In the genomic region with DNA sequence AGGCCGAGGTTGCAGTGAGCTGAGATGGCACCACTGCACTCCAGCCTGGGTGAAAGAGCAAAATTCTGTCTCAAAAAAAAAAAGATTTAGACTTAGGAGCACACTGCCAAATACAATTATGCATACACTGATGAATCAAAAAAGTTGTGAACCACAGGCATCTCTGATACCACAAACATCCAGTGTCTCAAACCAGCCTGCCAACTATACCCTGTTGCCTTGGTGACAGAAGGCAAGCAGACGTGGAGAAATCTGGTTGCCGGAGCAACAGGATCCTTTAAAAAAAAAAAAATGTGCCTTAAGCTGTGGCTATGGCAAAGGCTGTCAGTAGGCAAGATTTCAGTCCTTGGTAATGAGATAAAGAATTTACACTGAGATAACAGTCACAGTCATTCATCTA, we compare ENCODE assay signal across 10 cellular contexts.
DNase-seq lines count a peak whose midpoint lies in the region; ATAC-seq and TF ChIP-seq lines count a peak whose summit lies in the region.
"Had no signal": no experiment of that assay in that cellular context is flagged by ENCODE, and none has a peak within 500 bp of the region (broad histone marks: within the 10 kb centered on the region; RNA-seq: fewer than 3 reads in every experiment).

No MANE protein-coding gene starts in this region.

- no peak overlapping the region for H3K27ac ChIP-seq in OCI-LY7 (ENCODE audit: low read depth, low read length, poor library complexity, severe bottlenecking)

- TF ChIP-seq CTCF in choroid plexus epithelial cell (conservative IDR thresholded peaks at IDR 0.05; ENCODE audit: low read depth, low read length) (no peak), osteocyte (IDR thresholded peaks at IDR 0.05) (no peak), OCI-LY7 (conservative IDR thresholded peaks at IDR 0.05; ENCODE audit: low read length) (no peak)

- no peak overlapping the region for H3K4me3 Mint-ChIP-seq in osteocyte (ENCODE audit: unreplicated experiment)
- H3K4me3 Mint-ChIP-seq: activated naive CD4-positive, alpha-beta T cell treated with anti-CD3 and anti-CD28 coated beads for 36 hours had no signal

- H3K4me3 ChIP-seq in choroid plexus epithelial cell (ENCODE audit: low read depth, low read length) (no peak overlapping the region), OCI-LY7 (ENCODE audit: low read depth, low read length, poor library complexity, severe bottlenecking) (no peak overlapping the region)
- H3K4me3 ChIP-seq: heart left ventricle had no signal

- peaks cover 52% of the 10 kb centered on the region for H3K4me1 Mint-ChIP-seq in osteocyte (ENCODE audit: unreplicated experiment)

- H3K4me1 ChIP-seq in OCI-LY7 (ENCODE audit: insufficient read depth, low read length, poor library complexity, severe bottlenecking) = no peaks in the 10 kb centered on the region

- no peaks in the 10 kb centered on the region for H3K9me2 ChIP-seq in OCI-LY7 (ENCODE audit: insufficient read depth, low read length)

- no peaks in the 10 kb centered on the region for H3K9me3 ChIP-seq in OCI-LY7 (ENCODE audit: low read length)
- H3K9me3 ChIP-seq: heart left ventricle had no signal

- H2AFZ ChIP-seq in OCI-LY7 (ENCODE audit: low read length) = no peak overlapping the region

- H3K27ac Mint-ChIP-seq in osteocyte (ENCODE audit: unreplicated experiment) = peak overlapping the region; percentile 96
- H3K27ac Mint-ChIP-seq: activated naive CD4-positive, alpha-beta T cell treated with anti-CD3 and anti-CD28 coated beads for 36 hours had no signal

- H3K27me3 Mint-ChIP-seq in osteocyte (ENCODE audit: unreplicated experiment) = no peaks in the 10 kb centered on the region

- DNase-seq in EH (ENCODE audit: low read depth) (peak; percentile 99), NCI-H446 treated with DMSO at 0.1 percent for 48 hours (lab: John Stamatoyannopoulos, UW) (peak; percentile 7), choroid plexus epithelial cell (ENCODE audit: low read depth) (peak; percentile 96), osteocyte (ENCODE audit: extremely low spot score, unreplicated experiment) (peak; percentile 85), OCI-LY7 (ENCODE audit: low spot score) (no peak), NCI-H1092 treated with DMSO at 0.1 percent for 48 hours (lab: John Stamatoyannopoulos, UW) (no peak), DMS153 (lab: John Stamatoyannopoulos, UW) (no peak)
- DNase-seq: activated naive CD4-positive, alpha-beta T cell treated with anti-CD3 and anti-CD28 coated beads for 36 hours; heart left ventricle had no signal

- POLR2A ChIA-PET in OCI-LY7 (lab: Charles Lee) = no interaction called here

- no peak overlapping the region for H3K4me2 ChIP-seq in OCI-LY7 (ENCODE audit: low read length)

- H3K9me3 Mint-ChIP-seq in osteocyte (ENCODE audit: unreplicated experiment) = no peaks in the 10 kb centered on the region
- H3K9me3 Mint-ChIP-seq: activated naive CD4-positive, alpha-beta T cell treated with anti-CD3 and anti-CD28 coated beads for 36 hours had no signal

- H3K36me3 Mint-ChIP-seq in osteocyte (ENCODE audit: unreplicated experiment) = no peaks in the 10 kb centered on the region

- no TSS peak for BruUV-seq in OCI-LY7 (replicated peaks; lab: Mats Ljungman, UMichigan)

- intact Hi-C loops in OCI-LY7 (cut with micrococcal nuclease; ENCODE audit: unreplicated experiment) = no loop called here

- CTCF ChIA-PET in OCI-LY7 (lab: Charles Lee; ENCODE audit: unreplicated experiment) = no interaction called here

- no peak for ATAC-seq in HG02588 (IDR thresholded peaks at IDR 0.05; ENCODE audit: unreplicated experiment)
- ATAC-seq: heart left ventricle had no signal

- H3K79me2 ChIP-seq in OCI-LY7 (ENCODE audit: insufficient read depth, low read depth, low read length) = no peaks in the 10 kb centered on the region

- H4K20me1 ChIP-seq in OCI-LY7 (ENCODE audit: insufficient read depth, low read length) = no peaks in the 10 kb centered on the region

- no peaks in the 10 kb centered on the region for H3K36me3 ChIP-seq in OCI-LY7 (ENCODE audit: insufficient read depth, low read length)
- H3K36me3 ChIP-seq: heart left ventricle had no signal

Comparison
In these comparisons a context has a peak if more than half of its experiments do, and no peak if none do; other contexts are left out.
1. DNase-seq: peak in EH (single experiment), NCI-H446 treated with DMSO at 0.1 percent for 48 hours (single experiment), choroid plexus epithelial cell (single experiment) and osteocyte (single experiment); none in OCI-LY7 (single experiment), NCI-H1092 treated with DMSO at 0.1 percent for 48 hours (single experiment) and DMS153 (single experiment).